In the genomic region with DNA sequence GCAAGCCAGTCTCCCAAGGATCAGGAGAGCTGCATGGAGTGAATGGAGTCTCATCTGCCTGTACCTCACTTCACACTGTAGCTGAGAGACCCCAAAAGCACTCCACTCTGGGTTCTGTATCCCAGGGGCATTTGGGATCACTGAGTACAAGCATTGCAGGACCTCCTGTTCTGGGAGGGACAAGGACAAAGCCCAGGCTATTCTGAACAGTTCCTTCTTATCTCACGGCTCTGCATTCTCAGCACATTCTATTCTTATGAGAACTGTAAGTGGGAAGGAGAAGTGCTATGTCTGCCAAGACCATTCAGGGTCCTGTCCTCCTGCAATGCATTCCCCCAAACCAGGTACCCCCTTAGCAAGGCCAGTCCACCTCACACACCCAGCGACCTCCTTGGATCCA, we compare ENCODE assay signal across 16 cellular contexts. TPM values are rescaled to one million over a fixed set of nuclear protein-coding genes. Genes with fewer than 3 reads are reported as not detected.
DNase-seq lines count a peak whose midpoint lies in the region; ATAC-seq and TF ChIP-seq lines count a peak whose summit lies in the region.
"Had no signal": no experiment of that assay in that cellular context is flagged by ENCODE, and none has a peak within 500 bp of the region (broad histone marks: within the 10 kb centered on the region; RNA-seq: fewer than 3 reads in every experiment).

No MANE protein-coding gene starts in this region.

- H3K27ac ChIP-seq in right cardiac atrium (ENCODE audit: low read length) (peak overlapping the region; percentile 32), tibial artery (no peak overlapping the region)
- H3K27ac ChIP-seq: BLaER1 treated with 17β-estradiol and CSF1 and Interleukin-3, amounts not matched to agents 10 nM and 100 nM had no signal

- no peak overlapping the region for H3K4me3 ChIP-seq in right cardiac atrium (ENCODE audit: low read length)
- H3K4me3 ChIP-seq in tibial artery, result no peak overlapping the region
- H3K4me3 ChIP-seq: BLaER1 treated with 17β-estradiol and CSF1 and Interleukin-3, amounts not matched to agents 10 nM and 100 nM had no signal

- no peaks in the 10 kb centered on the region for H3K36me3 Mint-ChIP-seq in stimulated activated effector memory CD8-positive, alpha-beta T cell treated with anti-CD3 and anti-CD28 coated beads, Interleukin-12 subunit alpha, Interleukin-12 subunit beta, amount 100 ng/mL, for 72 hours

- WGBS in right cardiac atrium, result 40% methylated on average over 2 of the region's 2 CpGs

- intact Hi-C loops in Right ventricle myocardium superior (cut with DNase I) (no loop called here), cardiac septum (cut with DNase I) (no loop called here), right cardiac atrium (cut with DNase I) (no loop called here), tibial artery (cut with DNase I; ENCODE audit: low total_unique reads) (loop anchor here (10.0 kb wide), 1 partner anchor 735 kb away; no protein-coding TSS in a partner anchor)

- TF ChIP-seq CTCF in tibial artery (IDR thresholded peaks at IDR 0.05), result no peak

- H3K27me3 ChIP-seq in right cardiac atrium (ENCODE audit: control insufficient read depth, insufficient read depth), result no peaks in the 10 kb centered on the region
- no peaks in the 10 kb centered on the region for H3K27me3 ChIP-seq in tibial artery
- H3K27me3 ChIP-seq: BLaER1 treated with 17β-estradiol and CSF1 and Interleukin-3, amounts not matched to agents 10 nM and 100 nM had no signal

- ATAC-seq in Right ventricle myocardium superior (ENCODE audit: poor library complexity) (peak; percentile 81), right cardiac atrium (peak; percentile 32 to 53), GM21526 (IDR thresholded peaks at IDR 0.05; ENCODE audit: low FRiP score, unreplicated experiment) (no peak), HG03354 (IDR thresholded peaks at IDR 0.05; ENCODE audit: poor library complexity, severe bottlenecking, unreplicated experiment) (no peak)
- ATAC-seq in stimulated activated effector memory CD8-positive, alpha-beta T cell treated with anti-CD3 and anti-CD28 coated beads, Interleukin-12 subunit alpha, Interleukin-12 subunit beta, amount 100 ng/mL, for 72 hours, result peak; percentile 12
- ATAC-seq: HepG2 had no signal

- H3K9me3 Mint-ChIP-seq in stimulated activated effector memory CD8-positive, alpha-beta T cell treated with anti-CD3 and anti-CD28 coated beads, Interleukin-12 subunit alpha, Interleukin-12 subunit beta, amount 100 ng/mL, for 72 hours, result no peaks in the 10 kb centered on the region
- H3K9me3 Mint-ChIP-seq: CD4-positive, alpha-beta T cell; H9 had no signal

- no peak overlapping the region for H3K4me3 Mint-ChIP-seq in stimulated activated effector memory CD8-positive, alpha-beta T cell treated with anti-CD3 and anti-CD28 coated beads, Interleukin-12 subunit alpha, Interleukin-12 subunit beta, amount 100 ng/mL, for 72 hours
- H3K4me3 Mint-ChIP-seq: CD4-positive, alpha-beta T cell; H9 had no signal

- DNase-seq in Right ventricle myocardium superior (no peak), cardiac septum (ENCODE audit: low spot score) (no peak), right cardiac atrium (no peak), tibial artery (no peak)
- no peak for DNase-seq in stimulated activated effector memory CD8-positive, alpha-beta T cell treated with anti-CD3 and anti-CD28 coated beads, Interleukin-12 subunit alpha, Interleukin-12 subunit beta, amount 100 ng/mL, for 72 hours (ENCODE audit: low spot score in 2 of 2)
- DNase-seq: 8988T; AML-193; Calu3; CD4-positive, alpha-beta T cell; DMS 273 treated with DMSO at 0.1 percent for 48 hours; GOT3; H9 had no signal

- no peak overlapping the region for H3K27ac Mint-ChIP-seq in stimulated activated effector memory CD8-positive, alpha-beta T cell treated with anti-CD3 and anti-CD28 coated beads, Interleukin-12 subunit alpha, Interleukin-12 subunit beta, amount 100 ng/mL, for 72 hours
- H3K27ac Mint-ChIP-seq: CD4-positive, alpha-beta T cell; H9 had no signal

- no peaks in the 10 kb centered on the region for H3K4me1 ChIP-seq in right cardiac atrium (ENCODE audit: control insufficient read depth, insufficient read depth, low read length)
- H3K4me1 ChIP-seq in tibial artery, result no peaks in the 10 kb centered on the region

- no peaks in the 10 kb centered on the region for H3K36me3 ChIP-seq in tibial artery
- H3K36me3 ChIP-seq: BLaER1 treated with 17β-estradiol and CSF1 and Interleukin-3, amounts not matched to agents 10 nM and 100 nM had no signal

- H3K4me1 Mint-ChIP-seq in stimulated activated effector memory CD8-positive, alpha-beta T cell treated with anti-CD3 and anti-CD28 coated beads, Interleukin-12 subunit alpha, Interleukin-12 subunit beta, amount 100 ng/mL, for 72 hours, result no peaks in the 10 kb centered on the region

- H3K9me3 ChIP-seq in right cardiac atrium (ENCODE audit: control insufficient read depth, low read length) (no peaks in the 10 kb centered on the region), tibial artery (no peaks in the 10 kb centered on the region)
- H3K9me3 ChIP-seq: BLaER1 treated with 17β-estradiol and CSF1 and Interleukin-3, amounts not matched to agents 10 nM and 100 nM had no signal

RNA-seq across cellular contexts. Expression of a gene that starts 42.8 kb away (rescaled TPM):
- total RNA-seq in Right ventricle myocardium superior (18.3 TPM), cardiac septum (29.6 TPM), right cardiac atrium (10 to 100 TPM; 21.5 to 24.7 (median 21.8) TPM)
- 11.1 TPM for polyA plus RNA-seq in right cardiac atrium

Comparison
In these comparisons a context has a peak if more than half of its experiments do, and no peak if none do; other contexts are left out.
1. ATAC-seq: peak in Right ventricle myocardium superior (single experiment), right cardiac atrium (2 of 2) and stimulated activated effector memory CD8-positive, alpha-beta T cell treated with anti-CD3 and anti-CD28 coated beads, Interleukin-12 subunit alpha, Interleukin-12 subunit beta, amount 100 ng/mL, for 72 hours (single experiment); none in GM21526 (single experiment) and HG03354 (single experiment).